10 cellular contexts compared by ENCODE assay signal in genomic region chr10:5234106-5234877, GRCh38. TPM values are rescaled to one million over a fixed set of nuclear protein-coding genes. Genes with fewer than 3 reads are reported as not detected.
A peak's percentile ranks its signal among the peaks of the same experiment; 100 is the strongest.
DNase-seq lines count a peak whose midpoint lies in the region; ATAC-seq and TF ChIP-seq lines count a peak whose summit lies in the region.
"Had no signal": no experiment of that assay in that cellular context is flagged by ENCODE, and none has a peak within 500 bp of the region (broad histone marks: within the 10 kb centered on the region; RNA-seq: fewer than 3 reads in every experiment).

No MANE protein-coding gene starts in this region.

- no peaks in the 10 kb centered on the region for H3K4me1 ChIP-seq in H9 (ENCODE audit: insufficient read depth, low read length)

- no peaks in the 10 kb centered on the region for H4K20me1 ChIP-seq in H9 (ENCODE audit: control insufficient read depth, insufficient read depth, insufficient read length)

- peak overlapping the region; percentile 39 for H3K27ac Mint-ChIP-seq in dendritic cell treated with granulocyte-macrophage colony-stimulating factor and Interleukin-4, amounts not matched to agents 40 ng/mL and 50 ng/mL, for 4 days
- H3K27ac Mint-ChIP-seq in neural crest cell (ENCODE audit: unreplicated experiment) = peak overlapping the region; percentile 22
- no peak overlapping the region for H3K27ac Mint-ChIP-seq in H9
- H3K27ac Mint-ChIP-seq: activated B cell treated with CpG ODN at 0.5 μM for 24 hours had no signal

- H3K4me1 Mint-ChIP-seq in dendritic cell treated with granulocyte-macrophage colony-stimulating factor and Interleukin-4, amounts not matched to agents 40 ng/mL and 50 ng/mL, for 4 days (ENCODE audit: low read depth) = peaks cover 18% of the 10 kb centered on the region
- no peaks in the 10 kb centered on the region for H3K4me1 Mint-ChIP-seq in neural crest cell
- no peaks in the 10 kb centered on the region for H3K4me1 Mint-ChIP-seq in H9
- H3K4me1 Mint-ChIP-seq: activated B cell treated with CpG ODN at 0.5 μM for 24 hours had no signal

- no peak overlapping the region for H3K14ac ChIP-seq in H9 (ENCODE audit: insufficient read depth, low read length)

- H2BK15ac ChIP-seq in H9 (ENCODE audit: low read depth, low read length) = no peak overlapping the region

- H3K23ac ChIP-seq in H9 (ENCODE audit: insufficient read length, low read depth, low read length) = no peak overlapping the region

- H3K27me3 Mint-ChIP-seq in dendritic cell treated with granulocyte-macrophage colony-stimulating factor and Interleukin-4, amounts not matched to agents 40 ng/mL and 50 ng/mL, for 4 days = no peaks in the 10 kb centered on the region
- no peaks in the 10 kb centered on the region for H3K27me3 Mint-ChIP-seq in neural crest cell (ENCODE audit: low read depth)
- H3K27me3 Mint-ChIP-seq in H9 (ENCODE audit: low read depth) = peaks cover 3% of the 10 kb centered on the region
- H3K27me3 Mint-ChIP-seq: activated B cell treated with CpG ODN at 0.5 μM for 24 hours had no signal

- H3K4me3 Mint-ChIP-seq in dendritic cell treated with granulocyte-macrophage colony-stimulating factor and Interleukin-4, amounts not matched to agents 40 ng/mL and 50 ng/mL, for 4 days = peak overlapping the region; percentile 4
- no peak overlapping the region for H3K4me3 Mint-ChIP-seq in neural crest cell
- H3K4me3 Mint-ChIP-seq in H9 = no peak overlapping the region
- H3K4me3 Mint-ChIP-seq: activated B cell treated with CpG ODN at 0.5 μM for 24 hours had no signal

- H3T11ph ChIP-seq in H9 (ENCODE audit: low read length) = no peak overlapping the region

- no peaks in the 10 kb centered on the region for H3K79me2 ChIP-seq in H9 (ENCODE audit: insufficient read depth, low read length)

- H2BK20ac ChIP-seq in H9 (ENCODE audit: low read depth, low read length, poor library complexity, severe bottlenecking) = no peak overlapping the region

- no peak for ATAC-seq in HG03139 (IDR thresholded peaks at IDR 0.05; ENCODE audit: unreplicated experiment)
- no peak for ATAC-seq in HG02852 (IDR thresholded peaks at IDR 0.05; ENCODE audit: unreplicated experiment)

- peaks cover 7% of the 10 kb centered on the region for H3K36me3 Mint-ChIP-seq in dendritic cell treated with granulocyte-macrophage colony-stimulating factor and Interleukin-4, amounts not matched to agents 40 ng/mL and 50 ng/mL, for 4 days (ENCODE audit: low read depth)
- H3K36me3 Mint-ChIP-seq in neural crest cell (ENCODE audit: low read depth) (peaks cover 9% of the 10 kb centered on the region), H9 (ENCODE audit: insufficient read depth in 1 of 3, low read depth in 3 of 3) (peaks cover 0 to 7% (median 7%) of the 10 kb centered on the region in 3 experiments; a peak in 4 of 7 replicates)

- H3K4ac ChIP-seq in H9 (ENCODE audit: low read depth, low read length) = no peak overlapping the region

- H2AFZ ChIP-seq in H9 (ENCODE audit: low read length) = no peak overlapping the region

- no peak overlapping the region for H4K5ac ChIP-seq in H9 (ENCODE audit: insufficient read length, low read depth, low read length)

- H3K27me3 ChIP-seq in H9 (ENCODE audit: insufficient read depth, low read length) = no peaks in the 10 kb centered on the region

- no peak overlapping the region for H2BK120ac ChIP-seq in H9 (ENCODE audit: low read depth, low read length, poor library complexity, severe bottlenecking)

- H2AK5ac ChIP-seq in H9 (ENCODE audit: insufficient read length, low read length) = no peak overlapping the region

- H3K56ac ChIP-seq in H9 (ENCODE audit: insufficient read length, low read depth, low read length) = no peak overlapping the region

- no peak overlapping the region for H2BK5ac ChIP-seq in H9 (ENCODE audit: insufficient read length, low read length)

- H2BK12ac ChIP-seq in H9 (ENCODE audit: insufficient read length, low read depth, low read length) = no peak overlapping the region

- no peak overlapping the region for H4K91ac ChIP-seq in H9 (ENCODE audit: insufficient read length, low read depth, low read length)

- no peaks in the 10 kb centered on the region for H3K23me2 ChIP-seq in H9 (ENCODE audit: insufficient read length, low read depth, low read length, poor library complexity, severe bottlenecking)

- WGBS in H9 (ENCODE audit: extremely low coverage, insufficient read length, low lambda C conversion rate) = no CpG with 5 or more reads among the region's 6 CpGs

- H3K9me3 ChIP-seq in H9 (ENCODE audit: control insufficient read depth, low read depth, low read length) = no peaks in the 10 kb centered on the region

- peaks cover 18% of the 10 kb centered on the region for H3K9me3 Mint-ChIP-seq in dendritic cell treated with granulocyte-macrophage colony-stimulating factor and Interleukin-4, amounts not matched to agents 40 ng/mL and 50 ng/mL, for 4 days
- peaks cover 16% of the 10 kb centered on the region for H3K9me3 Mint-ChIP-seq in neural crest cell
- peaks cover 55 to 86% of the 10 kb centered on the region in 2 experiments for H3K9me3 Mint-ChIP-seq in H9

- intact Hi-C loops in dendritic cell treated with granulocyte-macrophage colony-stimulating factor and Interleukin-4, amounts not matched to agents 40 ng/mL and 50 ng/mL, for 4 days (cut with micrococcal nuclease) = no loop called here

- no peak overlapping the region for H3K4me2 ChIP-seq in H9 (ENCODE audit: insufficient read depth, insufficient read length, low read length)

- H3K79me1 ChIP-seq in H9 (ENCODE audit: insufficient read depth, low read depth, low read length, poor library complexity, severe bottlenecking) = no peaks in the 10 kb centered on the region

- H3K18ac ChIP-seq in H9 (ENCODE audit: insufficient read length, low read depth, low read length) = no peak overlapping the region

- peak; percentile 52 for DNase-seq in GDM1 (lab: John Stamatoyannopoulos, UW)
- DNase-seq in NCI-H510A treated with DMSO at 0.1 percent for 48 hours (lab: John Stamatoyannopoulos, UW) = peak; percentile 16
- DNase-seq in neural crest cell (ENCODE audit: low read depth, low spot score) = no peak
- DNase-seq in H9 = no peak
- no peak for DNase-seq in dedifferentiated amniotic fluid mesenchymal stem cell (ENCODE audit: extremely low spot score)
- DNase-seq: activated B cell treated with CpG ODN at 0.5 μM for 24 hours, NCI-H1436 had no signal

- no peak overlapping the region for H3K9ac ChIP-seq in H9 (ENCODE audit: extremely low read depth, insufficient read length, low read length)

- TF ChIP-seq CTCF in neural crest cell (conservative IDR thresholded peaks at IDR 0.05) (no peak), H9 (conservative IDR thresholded peaks at IDR 0.05) (no peak)

- H4K8ac ChIP-seq in H9 (replicated peaks; ENCODE audit: insufficient read length, low read depth, low read length) = no peak overlapping the region

- no peak overlapping the region for H3K27ac ChIP-seq in H9 (ENCODE audit: insufficient read length, low read depth, low read length)

RNA-seq across cellular contexts. Expression of gene AKR1C4, which starts 37.7 kb away (rescaled TPM):
- total RNA-seq in neural crest cell (not detected in 2 replicates), H9 (2021) (not detected in 2 replicates)
- total RNA-seq: activated B cell treated with CpG ODN at 0.5 μM for 24 hours had no signal

RNA-seq across cellular contexts. Expression of gene AKR1C8, which starts 49.3 kb away (rescaled TPM):
- total RNA-seq in neural crest cell (not detected in 2 replicates), H9 (2021) (not detected in 2 replicates)
- total RNA-seq: activated B cell treated with CpG ODN at 0.5 μM for 24 hours had no signal

Comparison
In these comparisons a context has a peak if more than half of its experiments do, and no peak if none do; other contexts are left out.
1. DNase-seq: peak in GDM1 (single experiment) and NCI-H510A treated with DMSO at 0.1 percent for 48 hours (single experiment); none in neural crest cell (single experiment), H9 (single experiment) and dedifferentiated amniotic fluid mesenchymal stem cell (single experiment).
2. H3K27ac Mint-ChIP-seq: peak in dendritic cell treated with granulocyte-macrophage colony-stimulating factor and Interleukin-4, amounts not matched to agents 40 ng/mL and 50 ng/mL, for 4 days (single experiment) and neural crest cell (single experiment); none in H9 (0 of 3).